In genomic region chr14:39091716-39092115, GRCh38 we compare ENCODE assay signal across 19 cellular contexts. TPM values are rescaled to one million over a fixed set of nuclear protein-coding genes. Genes with fewer than 3 reads are reported as not detected.
DNase-seq lines count a peak whose midpoint lies in the region; ATAC-seq and TF ChIP-seq lines count a peak whose summit lies in the region.
"Had no signal": no experiment of that assay in that cellular context is flagged by ENCODE, and none has a peak within 500 bp of the region (broad histone marks: within the 10 kb centered on the region; RNA-seq: fewer than 3 reads in every experiment).

No MANE protein-coding gene starts in this region.

- H3K4me3 Mint-ChIP-seq in activated T-cell treated with anti-CD3 and anti-CD28 coated beads, Interleukin-2, amount 50 U/mL, for 72 hours = peak overlapping the region in 1 of 2 donors; percentile 61
- no peak overlapping the region for H3K4me3 Mint-ChIP-seq in CD8-positive, alpha-beta T cell
- no peak overlapping the region for H3K4me3 Mint-ChIP-seq in activated naive CD8-positive, alpha-beta T cell treated with anti-CD3 and anti-CD28 coated beads, Interleukin-2, amount 50 U/mL, for 24 hours

- H3K36me3 Mint-ChIP-seq in activated T-cell treated with anti-CD3 and anti-CD28 coated beads, Interleukin-2, amount 50 U/mL, for 72 hours (ENCODE audit: insufficient read depth in 2 of 2) = peaks cover 9 to 39% of the 10 kb centered on the region in 2 donors
- H3K36me3 Mint-ChIP-seq in CD8-positive, alpha-beta T cell = peaks cover 75% of the 10 kb centered on the region
- peaks cover 39% of the 10 kb centered on the region for H3K36me3 Mint-ChIP-seq in activated naive CD8-positive, alpha-beta T cell treated with anti-CD3 and anti-CD28 coated beads, Interleukin-2, amount 50 U/mL, for 24 hours (ENCODE audit: low read depth)

- in situ Hi-C loops in GM13977 (cut with MboI; ENCODE audit: low pct_unique_long_range_greater_than_20kb, low sequenced_read_pairs, unreplicated experiment) = no loop called here

- no peaks in the 10 kb centered on the region for H3K27me3 Mint-ChIP-seq in activated T-cell treated with anti-CD3 and anti-CD28 coated beads, Interleukin-2, amount 50 U/mL, for 72 hours (ENCODE audit: low read depth)
- no peaks in the 10 kb centered on the region for H3K27me3 Mint-ChIP-seq in CD8-positive, alpha-beta T cell (ENCODE audit: low read depth)
- H3K27me3 Mint-ChIP-seq in activated naive CD8-positive, alpha-beta T cell treated with anti-CD3 and anti-CD28 coated beads, Interleukin-2, amount 50 U/mL, for 24 hours = no peaks in the 10 kb centered on the region

- no peak for TF ChIP-seq POLR2A in vagina (IDR thresholded peaks at IDR 0.05)

- CTCF ChIA-PET in CD8-positive, alpha-beta T cell (lab: Charles Lee) = no interaction called here

- peaks cover 9% of the 10 kb centered on the region for H3K36me3 ChIP-seq in CD8-positive, alpha-beta T cell (ENCODE audit: insufficient read depth, low read length)
- peaks cover 4 to 54% of the 10 kb centered on the region in 2 donors for H3K36me3 ChIP-seq in vagina

- no peak overlapping the region for H3K27ac ChIP-seq in CD8-positive, alpha-beta T cell (ENCODE audit: low read depth, low read length)
- H3K27ac ChIP-seq in vagina = no peak overlapping the region
- H3K27ac ChIP-seq: BLaER1, GM23248, PC-9 had no signal

- POLR2A ChIA-PET in CD8-positive, alpha-beta T cell (lab: Charles Lee) = no interaction called here

- no peaks in the 10 kb centered on the region for H3K9me3 Mint-ChIP-seq in activated T-cell treated with anti-CD3 and anti-CD28 coated beads, Interleukin-2, amount 50 U/mL, for 72 hours
- no peaks in the 10 kb centered on the region for H3K9me3 Mint-ChIP-seq in CD8-positive, alpha-beta T cell
- H3K9me3 Mint-ChIP-seq in activated naive CD8-positive, alpha-beta T cell treated with anti-CD3 and anti-CD28 coated beads, Interleukin-2, amount 50 U/mL, for 24 hours = no peaks in the 10 kb centered on the region

- H3K4me1 ChIP-seq in CD8-positive, alpha-beta T cell (ENCODE audit: insufficient read depth, low read length) = no peaks in the 10 kb centered on the region
- peaks cover 17% of the 10 kb centered on the region for H3K4me1 ChIP-seq in vagina
- H3K4me1 ChIP-seq: BLaER1 had no signal

- intact Hi-C loops in CD8-positive, alpha-beta T cell (cut with DNase I, micrococcal nuclease) = no loop called here
- intact Hi-C loops in vagina (cut with DNase I) = no loop called here

- peaks cover 29% of the 10 kb centered on the region for H3K4me1 Mint-ChIP-seq in activated T-cell treated with anti-CD3 and anti-CD28 coated beads, Interleukin-2, amount 50 U/mL, for 72 hours (ENCODE audit: low read depth)
- peaks cover 33% of the 10 kb centered on the region for H3K4me1 Mint-ChIP-seq in CD8-positive, alpha-beta T cell (ENCODE audit: low read depth)
- peaks cover 25% of the 10 kb centered on the region for H3K4me1 Mint-ChIP-seq in activated naive CD8-positive, alpha-beta T cell treated with anti-CD3 and anti-CD28 coated beads, Interleukin-2, amount 50 U/mL, for 24 hours

- ATAC-seq in activated T-cell treated with anti-CD3 and anti-CD28 coated beads, Interleukin-2, amount 50 U/mL, for 72 hours (replicated peaks in 1 of 2) = peak in 1 of 2 donors; percentile 28
- no peak for ATAC-seq in CD8-positive, alpha-beta T cell
- no peak for ATAC-seq in activated naive CD8-positive, alpha-beta T cell treated with anti-CD3 and anti-CD28 coated beads, Interleukin-2, amount 50 U/mL, for 24 hours
- ATAC-seq: HCT116 had no signal

- H3K4me3 ChIP-seq in CD8-positive, alpha-beta T cell (ENCODE audit: low read depth, low read length) = no peak overlapping the region
- no peak overlapping the region for H3K4me3 ChIP-seq in vagina
- H3K4me3 ChIP-seq: BLaER1, GM23248, PC-9 had no signal

- no peak for DNase-seq in activated T-cell treated with anti-CD3 and anti-CD28 coated beads, Interleukin-2, amount 50 U/mL, for 72 hours
- DNase-seq in activated T-cell treated with anti-CD3 and anti-CD28 coated beads, Interleukin-2, amount 50 U/mL, for 1 hour = no peak
- no peak for DNase-seq in CD8-positive, alpha-beta T cell
- DNase-seq in GM13977 (ENCODE audit: low spot score) (peak; percentile 18), vagina (ENCODE audit: extremely low spot score in 2 of 2) (no peak), SK-N-DZ (ENCODE audit: low spot score) (no peak), C1 segment of cervical spinal cord (lab: John Stamatoyannopoulos, UW) (no peak)
- DNase-seq in activated naive CD8-positive, alpha-beta T cell treated with anti-CD3 and anti-CD28 coated beads, Interleukin-2, amount 50 U/mL, for 24 hours = no peak
- DNase-seq: DMS53, GM23248, IMR-90, Kasumi-1, NCI-H1105 treated with DMSO at 0.1 percent for 48 hours, NCI-H187, NCI-H446, NCI-H748 treated with DMSO at 0.1 percent for 48 hours, PC-9 had no signal

- H3K27me3 ChIP-seq in CD8-positive, alpha-beta T cell (ENCODE audit: insufficient read depth, low read length) = no peaks in the 10 kb centered on the region
- H3K27me3 ChIP-seq in vagina = no peaks in the 10 kb centered on the region
- H3K27me3 ChIP-seq: BLaER1 had no signal

- TF ChIP-seq CTCF in CD8-positive, alpha-beta T cell (IDR thresholded peaks at IDR 0.05) = no peak
- TF ChIP-seq CTCF in GM13977 (IDR thresholded peaks at IDR 0.05; ENCODE audit: extremely low read depth, insufficient read depth, missing control alignments) = no peak
- TF ChIP-seq CTCF in vagina (IDR thresholded peaks at IDR 0.05) = no peak

- H3K9me3 ChIP-seq in CD8-positive, alpha-beta T cell (ENCODE audit: low read length) = no peaks in the 10 kb centered on the region
- no peaks in the 10 kb centered on the region for H3K9me3 ChIP-seq in vagina
- H3K9me3 ChIP-seq: BLaER1 had no signal

- H3K27ac Mint-ChIP-seq in activated T-cell treated with anti-CD3 and anti-CD28 coated beads, Interleukin-2, amount 50 U/mL, for 72 hours = peak overlapping the region; percentile 91
- peak overlapping the region; percentile 37 for H3K27ac Mint-ChIP-seq in CD8-positive, alpha-beta T cell
- H3K27ac Mint-ChIP-seq in activated naive CD8-positive, alpha-beta T cell treated with anti-CD3 and anti-CD28 coated beads, Interleukin-2, amount 50 U/mL, for 24 hours = peak overlapping the region; percentile 5

RNA-seq across cellular contexts. Expression of gene SEC23A, which starts 11.3 kb away (rescaled TPM):
- 10 to 100 TPM; 60.9 to 71.3 TPM for total RNA-seq in activated T-cell treated with anti-CD3 and anti-CD28 coated beads, Interleukin-2, amount 50 U/mL, for 72 hours
- total RNA-seq in CD8-positive, alpha-beta T cell = 10 to 100 TPM; 61.0 to 62.0 TPM
- total RNA-seq in vagina = 54.8 TPM
- 55.5 and 67.9 TPM in 2 replicates for polyA plus RNA-seq in SK-N-DZ (2014; cell fraction: cytosol; rRNA removed)
- 41.6 and 51.5 TPM in 2 replicates for polyA plus RNA-seq in SK-N-DZ (2014; cell fraction: nucleus; rRNA removed)

RNA-seq across cellular contexts. Expression of gene GEMIN2, which starts 22.4 kb away (rescaled TPM):
- 10 to 100 TPM; 25.5 to 27.2 TPM for total RNA-seq in activated T-cell treated with anti-CD3 and anti-CD28 coated beads, Interleukin-2, amount 50 U/mL, for 72 hours
- total RNA-seq in CD8-positive, alpha-beta T cell = 10 to 100 TPM; 14.0 to 14.5 TPM
- total RNA-seq in vagina = 25.5 TPM
- 70.5 and 92.7 TPM in 2 replicates for polyA plus RNA-seq in SK-N-DZ (2014; cell fraction: cytosol; rRNA removed)
- 55.6 and 84.9 TPM in 2 replicates for polyA plus RNA-seq in SK-N-DZ (2014; cell fraction: nucleus; rRNA removed)

Comparison
In these comparisons a context has a peak if more than half of its experiments do, and no peak if none do; other contexts are left out.
1. H3K27ac Mint-ChIP-seq: peak in every context shown above with its lines; median percentile 91 in activated T-cell treated with anti-CD3 and anti-CD28 coated beads, Interleukin-2, amount 50 U/mL, for 72 hours; 37 in CD8-positive, alpha-beta T cell; 5 in activated naive CD8-positive, alpha-beta T cell treated with anti-CD3 and anti-CD28 coated beads, Interleukin-2, amount 50 U/mL, for 24 hours.